ENCODE assay signal across 8 cellular contexts in the genomic region with DNA sequence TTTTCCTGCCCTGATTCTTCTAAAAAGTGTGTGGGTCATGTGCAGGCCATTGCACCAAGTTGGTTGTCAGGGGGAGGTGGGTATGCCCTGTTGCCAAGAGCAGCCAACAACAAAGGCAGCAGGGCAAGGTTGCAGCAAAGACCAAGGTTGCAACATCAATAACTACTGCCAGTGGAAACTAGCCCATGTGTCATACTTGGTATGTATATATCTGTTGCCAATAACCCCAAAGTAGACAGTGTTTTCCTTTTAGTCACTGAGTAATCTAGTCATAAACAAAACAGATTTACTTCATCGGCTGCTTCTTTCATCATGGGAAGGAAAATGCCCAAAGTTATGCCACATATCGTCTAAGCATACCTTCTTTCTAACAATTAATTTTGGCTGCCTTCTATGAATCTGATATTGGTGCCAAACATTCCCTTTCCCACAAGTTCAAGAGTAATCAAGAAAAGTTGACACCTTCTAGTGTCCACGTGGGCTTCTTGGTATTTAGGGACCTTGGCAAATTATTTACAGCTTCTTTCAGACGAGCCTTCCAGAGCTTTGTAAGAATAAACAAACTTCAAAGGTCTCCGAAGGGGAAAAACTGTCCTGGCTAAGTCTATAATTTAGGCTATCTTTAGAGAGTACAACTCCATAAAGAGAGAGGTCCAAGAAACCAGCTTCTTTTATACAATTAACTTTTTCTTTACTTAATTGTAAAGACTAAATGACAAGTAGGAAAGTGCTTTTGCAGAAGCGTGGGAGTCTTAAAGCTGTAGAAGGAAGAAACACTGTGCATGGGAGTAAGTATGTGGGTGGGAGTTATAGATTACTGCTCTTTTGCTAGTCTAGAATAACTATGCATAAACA. TPM values are rescaled to one million over a fixed set of nuclear protein-coding genes. Genes with fewer than 3 reads are reported as not detected.
DNase-seq lines count a peak whose midpoint lies in the region; ATAC-seq, FAIRE-seq and TF ChIP-seq lines count a peak whose summit lies in the region.

No MANE protein-coding gene starts in this region.

- DNase-seq in HPDE6-E6E7 (ENCODE audit: extremely low spot score): peak; percentile 95
- peak; percentile 88 for DNase-seq in endothelial cell of umbilical vein (ENCODE audit: low read depth, low spot score)
- DNase-seq in osteoblast (ENCODE audit: insufficient read length, low spot score, missing footprints): peak; percentile 78
- no peak for DNase-seq in NCI-H526 (lab: John Stamatoyannopoulos, UW)
- no peak for DNase-seq in NCI-H748 (lab: John Stamatoyannopoulos, UW; ENCODE audit: unreplicated experiment)

- no peaks in the 10 kb centered on the region for H3K9me3 ChIP-seq in endothelial cell of umbilical vein (replicated peaks; ENCODE audit: control insufficient read depth, insufficient read depth, low read length)
- H3K9me3 ChIP-seq in osteoblast (ENCODE audit: low read depth, low read length): no peaks in the 10 kb centered on the region

- intact Hi-C loops in endothelial cell of umbilical vein (cut with micrococcal nuclease): no loop called here

- ATAC-seq in GM18870 (IDR thresholded peaks at IDR 0.05; ENCODE audit: unreplicated experiment): peak; percentile 43
- no peak for ATAC-seq in GM21515 (IDR thresholded peaks at IDR 0.05; ENCODE audit: unreplicated experiment)

- H3K4me3 ChIP-seq in WI38 (ENCODE audit: low read depth, low read length): peak overlapping the region; percentile 31; the same call in 1 of the 2 replicates
- H3K4me3 ChIP-seq in endothelial cell of umbilical vein (replicated peaks in 1 of 3; ENCODE audit: insufficient read depth in 1 of 3, low read depth in 1 of 3, low read length in 3 of 3): no peak overlapping the region
- H3K4me3 ChIP-seq in osteoblast (ENCODE audit: insufficient read depth, low read length): peak overlapping the region; percentile 33

- no peak for TF ChIP-seq POLR2A in endothelial cell of umbilical vein (IDR thresholded peaks at IDR 0.05; ENCODE audit: low read depth, low read length)

- CTCF ChIA-PET in endothelial cell of umbilical vein (lab: Charles Lee): interaction anchor here (1.0 kb wide), 2 partner anchors 12 to 182 kb away, joined by 3 read pairs; no protein-coding TSS in a partner anchor

- H3K4me1 ChIP-seq in endothelial cell of umbilical vein (ENCODE audit: control insufficient read depth, extremely low read depth, insufficient read depth, low read length): peaks cover 4% of the 10 kb centered on the region
- peaks cover 29% of the 10 kb centered on the region for H3K4me1 ChIP-seq in osteoblast (ENCODE audit: insufficient read depth, low read length)

- FAIRE-seq in endothelial cell of umbilical vein (lab: Jason Lieb, UNC): peak; percentile 59

- TF ChIP-seq CTCF in WI38 (IDR thresholded peaks at IDR 0.05; ENCODE audit: low read depth, low read length) (no peak), endothelial cell of umbilical vein (IDR thresholded peaks at IDR 0.05; ENCODE audit: extremely low read depth in 1 of 2, insufficient read depth in 1 of 2, low read depth in 1 of 2, low read length in 2 of 2) (no peak), osteoblast (IDR thresholded peaks at IDR 0.05; ENCODE audit: extremely low read depth, low read depth, low read length) (no peak)

- H3K27ac ChIP-seq in endothelial cell of umbilical vein (ENCODE audit: insufficient read depth, low read depth, low read length) (no peak overlapping the region), osteoblast (ENCODE audit: low read depth, low read length) (peak overlapping the region; percentile 94)

- H3K79me2 ChIP-seq in endothelial cell of umbilical vein (ENCODE audit: control insufficient read depth, insufficient read depth, low read length): no peaks in the 10 kb centered on the region
- no peaks in the 10 kb centered on the region for H3K79me2 ChIP-seq in osteoblast (ENCODE audit: insufficient read depth, low read length)

- POLR2A ChIA-PET in endothelial cell of umbilical vein (lab: Charles Lee): no interaction called here

- H2AFZ ChIP-seq in endothelial cell of umbilical vein (ENCODE audit: low read depth, low read length) (peak overlapping the region; percentile 12), osteoblast (ENCODE audit: low read length) (no peak overlapping the region)

- H3K36me3 ChIP-seq in endothelial cell of umbilical vein (ENCODE audit: control insufficient read depth in 2 of 2, extremely low read depth in 1 of 2, insufficient read depth in 2 of 2, low read length in 2 of 2): no peaks in the 10 kb centered on the region
- no peaks in the 10 kb centered on the region for H3K36me3 ChIP-seq in osteoblast (ENCODE audit: insufficient read depth, low read length)

- H3K27me3 ChIP-seq in endothelial cell of umbilical vein (ENCODE audit: control insufficient read depth in 2 of 2, insufficient read depth in 2 of 2, low read length in 2 of 2) (no peaks in the 10 kb centered on the region), osteoblast (ENCODE audit: insufficient read depth, low read length) (no peaks in the 10 kb centered on the region)

- dilution Hi-C loops in endothelial cell of umbilical vein (cut with MboI; ENCODE audit: extremely low pct_ligation_motif_present, low sequenced_read_pairs): no loop called here

- no TSS peak for BruUV-seq in endothelial cell of umbilical vein (replicated peaks; lab: Mats Ljungman, UMichigan)

- no peak overlapping the region for H3K4me2 ChIP-seq in endothelial cell of umbilical vein (ENCODE audit: insufficient read depth, low read length)
- H3K4me2 ChIP-seq in osteoblast (ENCODE audit: insufficient read depth, low read length): peak overlapping the region; percentile 79

- no peak overlapping the region for H3K9ac ChIP-seq in endothelial cell of umbilical vein (replicated peaks; ENCODE audit: extremely low read depth, insufficient read depth, low read length)

- H4K20me1 ChIP-seq in endothelial cell of umbilical vein (replicated peaks; ENCODE audit: control insufficient read depth, extremely low read depth, insufficient read depth, low read length): no peaks in the 10 kb centered on the region
- H4K20me1 ChIP-seq in osteoblast (ENCODE audit: insufficient read depth, low read length): no peaks in the 10 kb centered on the region

- H3K9me1 ChIP-seq in endothelial cell of umbilical vein (replicated peaks; ENCODE audit: control insufficient read depth, extremely low read depth, insufficient read depth, low read length): no peaks in the 10 kb centered on the region

TF ChIP-seq in endothelial cell of umbilical vein, 7 proteins besides CTCF, POLR2A, EP300 and RAD21:
- TF ChIP-seq POLR2AphosphoS5 (IDR thresholded peaks at IDR 0.05; ENCODE audit: insufficient read depth, low read depth, low read length) (no peak), EZH2 (IDR thresholded peaks at IDR 0.05; ENCODE audit: borderline replicate concordance, low read depth, low read length, severe bottlenecking) (no peak), GATA2 (IDR thresholded peaks at IDR 0.05; ENCODE audit: insufficient read depth, insufficient read length, low read depth, low read length) (no peak), JUN (IDR thresholded peaks at IDR 0.05; ENCODE audit: borderline replicate concordance, insufficient read depth, insufficient read length, low read depth) (peak; percentile 56), FOS (IDR thresholded peaks at IDR 0.05; ENCODE audit: borderline replicate concordance, insufficient read depth, low read length) (peak; percentile 20), MYC (IDR thresholded peaks at IDR 0.05; ENCODE audit: low read depth, low read length) (no peak)
- TF ChIP-seq, protein P1, sequence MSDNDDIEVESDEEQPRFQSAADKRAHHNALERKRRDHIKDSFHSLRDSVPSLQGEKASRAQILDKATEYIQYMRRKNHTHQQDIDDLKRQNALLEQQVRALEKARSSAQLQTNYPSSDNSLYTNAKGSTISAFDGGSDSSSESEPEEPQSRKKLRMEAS (IDR thresholded peaks at IDR 0.05; ENCODE audit: insufficient read depth, insufficient read length): no peak
TF ChIP-seq in endothelial cell of umbilical vein: peak in this region for 2.

RNA-seq across cellular contexts. Expression of a gene that starts 10.1 kb away (rescaled TPM):
- total RNA-seq in endothelial cell of umbilical vein (362 and 385 TPM in 2 replicates), osteoblast (483 and 545 TPM in 2 replicates)
- polyA plus RNA-seq in endothelial cell of umbilical vein: 151 and 179 TPM in 2 replicates
- 158 and 192 TPM in 2 replicates for polyA plus RNA-seq in endothelial cell of umbilical vein (2011; cell fraction: cytosol; rRNA removed)
- polyA plus RNA-seq in endothelial cell of umbilical vein (2011; cell fraction: nucleus; rRNA removed): 245 and 296 TPM in 2 replicates
- 100 and 148 TPM in 2 replicates for polyA plus RNA-seq in endothelial cell of umbilical vein (2012)
- 604 and 704 TPM in 2 replicates for polyA minus RNA-seq in endothelial cell of umbilical vein
- polyA minus RNA-seq in endothelial cell of umbilical vein (2011; cell fraction: cytosol; rRNA and poly(A)+ RNA removed): 107 TPM
- 897 and 1,083 TPM in 2 replicates for polyA minus RNA-seq in endothelial cell of umbilical vein (2011; cell fraction: nucleus; rRNA and poly(A)+ RNA removed)

Comparison
In these comparisons a context has a peak if more than half of its experiments do, and no peak if none do; other contexts are left out.
1. DNase-seq: peak in HPDE6-E6E7 (single experiment), endothelial cell of umbilical vein (single experiment) and osteoblast (single experiment); none in NCI-H526 (0 of 2) and NCI-H748 (single experiment).
2. H3K4me3 ChIP-seq: peak in WI38 (single experiment) and osteoblast (single experiment); none in endothelial cell of umbilical vein (0 of 3).